ENCODE assay signal across 8 cellular contexts in genomic region chr9:68241683-68242082, GRCh38. TPM values are rescaled to one million over a fixed set of nuclear protein-coding genes. Genes with fewer than 3 reads are reported as not detected.
DNase-seq lines count a peak whose midpoint lies in the region; ATAC-seq and TF ChIP-seq lines count a peak whose summit lies in the region.
"Not testable (repeated sequence)": the region's sequence is repeated elsewhere in the genome, so short reads cannot be mapped to it uniquely, and the experiment has no call there.

ZNG1C (plus strand) TSS chr9:68241983; CDS start chr9:68242032, 49 bp downstream.

- not testable (repeated sequence) for H3K27me3 ChIP-seq in CD8-positive, alpha-beta memory T cell (ENCODE audit: insufficient read depth, low read length, poor library complexity, severe bottlenecking); PC-9 (ENCODE audit: insufficient read depth, low read depth); gastroesophageal sphincter; lower lobe of right lung (ENCODE audit: low read depth); thyroid gland

- no CpG with 5 or more reads among the region's 32 CpGs for WGBS in gastroesophageal sphincter (ENCODE audit: low coverage in 1 of 2), 2 donors
- WGBS in thyroid gland, 2 donors = no CpG with 5 or more reads among the region's 32 CpGs

- not testable (repeated sequence) for H3K4me2 ChIP-seq in PC-9

- H3K27me3 Mint-ChIP-seq in CD8-positive, alpha-beta memory T cell; activated CD8-positive, alpha-beta memory T cell treated with anti-CD3 and anti-CD28 coated beads, Interleukin-2, amount 10 ng/mL, durations not matched to agents 7 days and 5 days; chondrocyte (ENCODE audit: low read depth); osteocyte (ENCODE audit: unreplicated experiment): not testable (repeated sequence)

- not testable (repeated sequence) for H3K4me1 Mint-ChIP-seq in CD8-positive, alpha-beta memory T cell; activated CD8-positive, alpha-beta memory T cell treated with anti-CD3 and anti-CD28 coated beads, Interleukin-2, amount 10 ng/mL, durations not matched to agents 7 days and 5 days; chondrocyte (ENCODE audit: low read depth); osteocyte (ENCODE audit: unreplicated experiment)

- H3K36me3 ChIP-seq in CD8-positive, alpha-beta memory T cell (ENCODE audit: insufficient read depth, low read length); PC-9 (ENCODE audit: low read depth); gastroesophageal sphincter; lower lobe of right lung; thyroid gland: not testable (repeated sequence)

- H3K79me2 ChIP-seq in PC-9 (ENCODE audit: low read depth) = not testable (repeated sequence)

- H3K9me3 ChIP-seq in CD8-positive, alpha-beta memory T cell (ENCODE audit: low read length); PC-9 (ENCODE audit: insufficient read depth, low read depth); gastroesophageal sphincter; lower lobe of right lung; thyroid gland: not testable (repeated sequence)

- CTCF ChIA-PET in CD8-positive, alpha-beta memory T cell (lab: Charles Lee); PC-9 (lab: Charles Lee); activated CD8-positive, alpha-beta memory T cell treated with anti-CD3 and anti-CD28 coated beads, Interleukin-2, amount 10 ng/mL, durations not matched to agents 7 days and 5 days (lab: Charles Lee): not testable (repeated sequence)

- intact Hi-C loops in PC-9 (cut with micrococcal nuclease; ENCODE audit: unreplicated experiment); lower lobe of right lung (cut with DNase I); thyroid gland (cut with DNase I): not testable (repeated sequence)

- not testable (repeated sequence) for BruUV-seq in PC-9 (replicated peaks; lab: Mats Ljungman, UMichigan)

- POLR2A ChIA-PET in CD8-positive, alpha-beta memory T cell (lab: Charles Lee); PC-9 (lab: Charles Lee; ENCODE audit: unreplicated experiment): not testable (repeated sequence)

- H3K4me3 Mint-ChIP-seq in CD8-positive, alpha-beta memory T cell; activated CD8-positive, alpha-beta memory T cell treated with anti-CD3 and anti-CD28 coated beads, Interleukin-2, amount 10 ng/mL, durations not matched to agents 7 days and 5 days; chondrocyte (ENCODE audit: unreplicated experiment); osteocyte (ENCODE audit: unreplicated experiment): not testable (repeated sequence)

- not testable (repeated sequence) for H3K9me3 Mint-ChIP-seq in CD8-positive, alpha-beta memory T cell; activated CD8-positive, alpha-beta memory T cell treated with anti-CD3 and anti-CD28 coated beads, Interleukin-2, amount 10 ng/mL, durations not matched to agents 7 days and 5 days (ENCODE audit: low read depth); chondrocyte (ENCODE audit: low read depth); osteocyte (ENCODE audit: unreplicated experiment)

- not testable (repeated sequence) for H3K9me2 ChIP-seq in PC-9 (ENCODE audit: insufficient read depth)

- H3F3A ChIP-seq in PC-9 (ENCODE audit: insufficient read depth, low read depth) = not testable (repeated sequence)

- not testable (repeated sequence) for TF ChIP-seq EP300 in gastroesophageal sphincter (IDR thresholded peaks at IDR 0.05)

- not testable (repeated sequence) for H4K20me1 ChIP-seq in PC-9 (ENCODE audit: insufficient read depth)

- H3K27ac Mint-ChIP-seq in CD8-positive, alpha-beta memory T cell; activated CD8-positive, alpha-beta memory T cell treated with anti-CD3 and anti-CD28 coated beads, Interleukin-2, amount 10 ng/mL, durations not matched to agents 7 days and 5 days; chondrocyte (ENCODE audit: unreplicated experiment); osteocyte (ENCODE audit: unreplicated experiment): not testable (repeated sequence)

- not testable (repeated sequence) for TF ChIP-seq CTCF in PC-9 (conservative IDR thresholded peaks at IDR 0.05); chondrocyte (IDR thresholded peaks at IDR 0.05); gastroesophageal sphincter (IDR thresholded peaks at IDR 0.05); lower lobe of right lung (IDR thresholded peaks at IDR 0.05); osteocyte (IDR thresholded peaks at IDR 0.05); thyroid gland (IDR thresholded peaks at IDR 0.05)

- DNase-seq in CD8-positive, alpha-beta memory T cell; PC-9; activated CD8-positive, alpha-beta memory T cell treated with anti-CD3 and anti-CD28 coated beads, Interleukin-2, amount 10 ng/mL, durations not matched to agents 7 days and 5 days; chondrocyte (ENCODE audit: low spot score); lower lobe of right lung; osteocyte (ENCODE audit: extremely low spot score, unreplicated experiment); thyroid gland: not testable (repeated sequence)

- not testable (repeated sequence) for H3K36me3 Mint-ChIP-seq in CD8-positive, alpha-beta memory T cell; activated CD8-positive, alpha-beta memory T cell treated with anti-CD3 and anti-CD28 coated beads, Interleukin-2, amount 10 ng/mL, durations not matched to agents 7 days and 5 days; chondrocyte (ENCODE audit: low read depth); osteocyte (ENCODE audit: unreplicated experiment)

- not testable (repeated sequence) for TF ChIP-seq POLR2A in gastroesophageal sphincter (IDR thresholded peaks at IDR 0.05); thyroid gland (IDR thresholded peaks at IDR 0.05)

- H3K4me3 ChIP-seq in CD8-positive, alpha-beta memory T cell (ENCODE audit: low read length); PC-9; gastroesophageal sphincter; lower lobe of right lung; thyroid gland (replicated peaks in 1 of 3): not testable (repeated sequence)

- ATAC-seq in activated CD8-positive, alpha-beta memory T cell treated with anti-CD3 and anti-CD28 coated beads, Interleukin-2, amount 10 ng/mL, durations not matched to agents 7 days and 5 days; gastroesophageal sphincter; lower lobe of right lung: not testable (repeated sequence)

- not testable (repeated sequence) for H3K4me1 ChIP-seq in CD8-positive, alpha-beta memory T cell (ENCODE audit: insufficient read depth, low read length); PC-9 (replicated peaks; ENCODE audit: insufficient read depth); gastroesophageal sphincter; lower lobe of right lung; thyroid gland

- H3K27ac ChIP-seq in CD8-positive, alpha-beta memory T cell (ENCODE audit: low read depth, low read length); PC-9; gastroesophageal sphincter; lower lobe of right lung; thyroid gland: not testable (repeated sequence)

- not testable (repeated sequence) for H2AFZ ChIP-seq in PC-9

RNA-seq across cellular contexts. Expression of gene ZNG1C, which starts in this region (rescaled TPM):
- total RNA-seq in CD8-positive, alpha-beta memory T cell = 10 to 100 TPM; 31.2 to 39.5 TPM
- 25.6 TPM for polyA plus RNA-seq in CD8-positive, alpha-beta memory T cell
- total RNA-seq in PC-9 (2021) = 40.5 and 46.1 TPM in 2 replicates
- total RNA-seq in activated CD8-positive, alpha-beta memory T cell treated with anti-CD3 and anti-CD28 coated beads, Interleukin-2, amount 10 ng/mL, durations not matched to agents 7 days and 5 days = 10 to 100 TPM; 36.4 to 38.5 TPM
- total RNA-seq in chondrocyte = 23.9 to 28.4 TPM (median 24.3 TPM) in 3 replicates
- 10 to 100 TPM; 11.5 to 24.5 (median 15.0) TPM for total RNA-seq in gastroesophageal sphincter
- 26.5 TPM for total RNA-seq in lower lobe of right lung
- 23.1 and 25.4 TPM in 2 replicates for total RNA-seq in osteocyte
- 10 to 100 TPM; 18.1 to 52.5 (median 39.9) TPM for total RNA-seq in thyroid gland
